In the genomic region with DNA sequence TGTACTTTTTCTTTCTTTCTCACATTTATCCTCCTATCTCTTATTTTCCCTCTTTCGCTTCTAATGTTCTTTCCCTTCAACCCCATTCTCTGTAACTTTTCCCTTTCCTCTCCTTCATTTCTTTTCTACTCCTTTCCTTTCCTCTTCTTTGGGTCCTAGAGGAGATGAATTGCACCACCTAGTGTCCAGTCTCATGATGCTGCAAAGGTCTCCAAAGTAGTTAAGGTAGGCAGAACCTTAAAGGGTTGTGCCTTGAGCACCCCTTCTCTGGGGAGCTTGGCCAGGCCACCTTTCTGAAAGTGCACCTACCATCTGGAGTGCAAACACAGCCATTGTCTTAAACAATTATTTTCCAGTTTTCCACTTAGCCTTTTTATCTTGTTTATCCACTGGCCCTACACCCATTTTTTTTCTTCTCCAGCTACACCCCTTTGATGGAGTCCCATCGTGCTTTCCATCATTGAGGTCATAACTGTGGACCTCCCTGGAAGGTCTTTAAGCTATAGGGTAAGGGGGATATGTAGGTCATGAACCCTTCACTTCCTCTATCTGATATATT, we compare ENCODE assay signal across 8 cellular contexts.
DNase-seq lines count a peak whose midpoint lies in the region; ATAC-seq, FAIRE-seq and TF ChIP-seq lines count a peak whose summit lies in the region.

No MANE protein-coding gene starts in this region.

- H3K4me3 ChIP-seq in bronchial epithelial cell (ENCODE audit: low read depth, low read length) (no peak overlapping the region), liver (ENCODE audit: low read depth in 1 of 3, low read length in 3 of 3) (no peak overlapping the region)

- peak; percentile 89 to 92 for TF ChIP-seq RAD21 in liver (IDR thresholded peaks at IDR 0.05)

- H3K4me3 Mint-ChIP-seq in activated T-helper 1 cell treated with anti-CD3 and anti-CD28 coated beads, Interleukin-12 subunit alpha, Interleukin-12 subunit beta, Interleukin-2, Interleukin-4 antibody, amounts not matched to agents 30 ng/mL and 10 ng/mL and 1 ng/mL, durations not matched to agents 14 hours and 24 hours and 36 hours: no peak overlapping the region

- WGBS in liver: 66% methylated on average over 2 of the region's 2 CpGs

- no peaks in the 10 kb centered on the region for H3K36me3 Mint-ChIP-seq in activated T-helper 1 cell treated with anti-CD3 and anti-CD28 coated beads, Interleukin-12 subunit alpha, Interleukin-12 subunit beta, Interleukin-2, Interleukin-4 antibody, amounts not matched to agents 30 ng/mL and 10 ng/mL and 1 ng/mL, durations not matched to agents 14 hours and 24 hours and 36 hours (ENCODE audit: low read depth)

- H3K27ac ChIP-seq in liver (ENCODE audit: low read depth in 1 of 2, low read length in 2 of 2): no peak overlapping the region

- ATAC-seq in GM18907 (IDR thresholded peaks at IDR 0.05; ENCODE audit: unreplicated experiment) (peak; percentile 49), GM21423 (IDR thresholded peaks at IDR 0.05; ENCODE audit: unreplicated experiment) (no peak)

- H3K27me3 ChIP-seq in bronchial epithelial cell (ENCODE audit: control insufficient read depth, insufficient read depth, low read length): no peaks in the 10 kb centered on the region
- H3K27me3 ChIP-seq in liver (ENCODE audit: control insufficient read depth in 4 of 4, insufficient read depth in 4 of 4, low read length in 3 of 4): no peaks in the 10 kb centered on the region

- H3K9me3 ChIP-seq in liver (ENCODE audit: control insufficient read depth in 4 of 4, low read length in 3 of 4): no peaks in the 10 kb centered on the region

- DNase-seq in AML-193 (lab: John Stamatoyannopoulos, UW): peak; percentile 27 to 49
- peak; percentile 7 to 54 for DNase-seq in NCI-H526 (lab: John Stamatoyannopoulos, UW)
- DNase-seq in bronchial epithelial cell (ENCODE audit: low read depth): peak; percentile 72
- DNase-seq in activated T-helper 1 cell treated with anti-CD3 and anti-CD28 coated beads, Interleukin-12 subunit alpha, Interleukin-12 subunit beta, Interleukin-2, Interleukin-4 antibody, amounts not matched to agents 30 ng/mL and 10 ng/mL and 1 ng/mL, durations not matched to agents 14 hours and 24 hours and 36 hours (ENCODE audit: low spot score): no peak
- DNase-seq in effector CD8-positive, alpha-beta T cell (lab: John Stamatoyannopoulos, UW): no peak

- H3K4me1 ChIP-seq in liver (ENCODE audit: control insufficient read depth in 4 of 4, insufficient read depth in 4 of 4, low read length in 3 of 4): peaks cover 0 to 10% (median 7%) of the 10 kb centered on the region in 4 donors

- H3K27me3 Mint-ChIP-seq in activated T-helper 1 cell treated with anti-CD3 and anti-CD28 coated beads, Interleukin-12 subunit alpha, Interleukin-12 subunit beta, Interleukin-2, Interleukin-4 antibody, amounts not matched to agents 30 ng/mL and 10 ng/mL and 1 ng/mL, durations not matched to agents 14 hours and 24 hours and 36 hours (ENCODE audit: insufficient read depth): peaks cover 8% of the 10 kb centered on the region

- no peak overlapping the region for H3K27ac Mint-ChIP-seq in activated T-helper 1 cell treated with anti-CD3 and anti-CD28 coated beads, Interleukin-12 subunit alpha, Interleukin-12 subunit beta, Interleukin-2, Interleukin-4 antibody, amounts not matched to agents 30 ng/mL and 10 ng/mL and 1 ng/mL, durations not matched to agents 14 hours and 24 hours and 36 hours

- H3K36me3 ChIP-seq in bronchial epithelial cell (ENCODE audit: control insufficient read depth, insufficient read depth, low read length) (no peaks in the 10 kb centered on the region), liver (ENCODE audit: control insufficient read depth in 4 of 4, insufficient read depth in 3 of 4, low read depth in 1 of 4, low read length in 3 of 4) (no peaks in the 10 kb centered on the region)

- FAIRE-seq in bronchial epithelial cell (lab: Jason Lieb, UNC): no peak

- no peaks in the 10 kb centered on the region for H3K4me1 Mint-ChIP-seq in activated T-helper 1 cell treated with anti-CD3 and anti-CD28 coated beads, Interleukin-12 subunit alpha, Interleukin-12 subunit beta, Interleukin-2, Interleukin-4 antibody, amounts not matched to agents 30 ng/mL and 10 ng/mL and 1 ng/mL, durations not matched to agents 14 hours and 24 hours and 36 hours (ENCODE audit: low read depth)

- no peak overlapping the region for H3K9ac ChIP-seq in liver (ENCODE audit: low read depth in 1 of 2, low read length in 2 of 2)

- H3K9me3 Mint-ChIP-seq in activated T-helper 1 cell treated with anti-CD3 and anti-CD28 coated beads, Interleukin-12 subunit alpha, Interleukin-12 subunit beta, Interleukin-2, Interleukin-4 antibody, amounts not matched to agents 30 ng/mL and 10 ng/mL and 1 ng/mL, durations not matched to agents 14 hours and 24 hours and 36 hours: no peaks in the 10 kb centered on the region

- intact Hi-C loops in activated T-helper 1 cell treated with anti-CD3 and anti-CD28 coated beads, Interleukin-12 subunit alpha, Interleukin-12 subunit beta, Interleukin-2, Interleukin-4 antibody, amounts not matched to agents 30 ng/mL and 10 ng/mL and 1 ng/mL, durations not matched to agents 14 hours and 24 hours and 36 hours (cut with micrococcal nuclease): loop anchor here (1.0 kb wide), 1 partner anchor 249 kb away; no protein-coding TSS in a partner anchor

- TF ChIP-seq CTCF in bronchial epithelial cell (IDR thresholded peaks at IDR 0.05; ENCODE audit: insufficient read depth, low read length, severe bottlenecking): peak; percentile 77
- TF ChIP-seq CTCF in liver (IDR thresholded peaks at IDR 0.05; ENCODE audit: low read depth, low read length, missing input control): peak; percentile 69

TF ChIP-seq in liver, 16 proteins besides CTCF, POLR2A, EP300 and RAD21:
- TF ChIP-seq, protein P1, sequence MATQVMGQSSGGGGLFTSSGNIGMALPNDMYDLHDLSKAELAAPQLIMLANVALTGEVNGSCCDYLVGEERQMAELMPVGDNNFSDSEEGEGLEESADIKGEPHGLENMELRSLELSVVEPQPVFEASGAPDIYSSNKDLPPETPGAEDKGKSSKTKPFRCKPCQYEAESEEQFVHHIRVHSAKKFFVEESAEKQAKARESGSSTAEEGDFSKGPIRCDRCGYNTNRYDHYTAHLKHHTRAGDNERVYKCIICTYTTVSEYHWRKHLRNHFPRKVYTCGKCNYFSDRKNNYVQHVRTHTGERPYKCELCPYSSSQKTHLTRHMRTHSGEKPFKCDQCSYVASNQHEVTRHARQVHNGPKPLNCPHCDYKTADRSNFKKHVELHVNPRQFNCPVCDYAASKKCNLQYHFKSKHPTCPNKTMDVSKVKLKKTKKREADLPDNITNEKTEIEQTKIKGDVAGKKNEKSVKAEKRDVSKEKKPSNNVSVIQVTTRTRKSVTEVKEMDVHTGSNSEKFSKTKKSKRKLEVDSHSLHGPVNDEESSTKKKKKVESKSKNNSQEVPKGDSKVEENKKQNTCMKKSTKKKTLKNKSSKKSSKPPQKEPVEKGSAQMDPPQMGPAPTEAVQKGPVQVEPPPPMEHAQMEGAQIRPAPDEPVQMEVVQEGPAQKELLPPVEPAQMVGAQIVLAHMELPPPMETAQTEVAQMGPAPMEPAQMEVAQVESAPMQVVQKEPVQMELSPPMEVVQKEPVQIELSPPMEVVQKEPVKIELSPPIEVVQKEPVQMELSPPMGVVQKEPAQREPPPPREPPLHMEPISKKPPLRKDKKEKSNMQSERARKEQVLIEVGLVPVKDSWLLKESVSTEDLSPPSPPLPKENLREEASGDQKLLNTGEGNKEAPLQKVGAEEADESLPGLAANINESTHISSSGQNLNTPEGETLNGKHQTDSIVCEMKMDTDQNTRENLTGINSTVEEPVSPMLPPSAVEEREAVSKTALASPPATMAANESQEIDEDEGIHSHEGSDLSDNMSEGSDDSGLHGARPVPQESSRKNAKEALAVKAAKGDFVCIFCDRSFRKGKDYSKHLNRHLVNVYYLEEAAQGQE (IDR thresholded peaks at IDR 0.05): no peak
- TF ChIP-seq, protein P2, sequence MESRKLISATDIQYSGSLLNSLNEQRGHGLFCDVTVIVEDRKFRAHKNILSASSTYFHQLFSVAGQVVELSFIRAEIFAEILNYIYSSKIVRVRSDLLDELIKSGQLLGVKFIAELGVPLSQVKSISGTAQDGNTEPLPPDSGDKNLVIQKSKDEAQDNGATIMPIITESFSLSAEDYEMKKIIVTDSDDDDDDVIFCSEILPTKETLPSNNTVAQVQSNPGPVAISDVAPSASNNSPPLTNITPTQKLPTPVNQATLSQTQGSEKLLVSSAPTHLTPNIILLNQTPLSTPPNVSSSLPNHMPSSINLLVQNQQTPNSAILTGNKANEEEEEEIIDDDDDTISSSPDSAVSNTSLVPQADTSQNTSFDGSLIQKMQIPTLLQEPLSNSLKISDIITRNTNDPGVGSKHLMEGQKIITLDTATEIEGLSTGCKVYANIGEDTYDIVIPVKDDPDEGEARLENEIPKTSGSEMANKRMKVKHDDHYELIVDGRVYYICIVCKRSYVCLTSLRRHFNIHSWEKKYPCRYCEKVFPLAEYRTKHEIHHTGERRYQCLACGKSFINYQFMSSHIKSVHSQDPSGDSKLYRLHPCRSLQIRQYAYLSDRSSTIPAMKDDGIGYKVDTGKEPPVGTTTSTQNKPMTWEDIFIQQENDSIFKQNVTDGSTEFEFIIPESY (IDR thresholded peaks at IDR 0.05): no peak
- TF ChIP-seq JUND (IDR thresholded peaks at IDR 0.05) (no peak), SP1 (IDR thresholded peaks at IDR 0.05) (no peak), YY1 (IDR thresholded peaks at IDR 0.05) (peak; percentile 29), GABPA (IDR thresholded peaks at IDR 0.05 in 1 of 2, conservative IDR thresholded peaks at IDR 0.05 in 1 of 2) (no peak)

Comparison
In these comparisons a context has a peak if more than half of its experiments do, and no peak if none do; other contexts are left out.
1. DNase-seq: peak in AML-193 (2 of 2), NCI-H526 (2 of 2) and bronchial epithelial cell (single experiment); none in activated T-helper 1 cell treated with anti-CD3 and anti-CD28 coated beads, Interleukin-12 subunit alpha, Interleukin-12 subunit beta, Interleukin-2, Interleukin-4 antibody, amounts not matched to agents 30 ng/mL and 10 ng/mL and 1 ng/mL, durations not matched to agents 14 hours and 24 hours and 36 hours (single experiment) and effector CD8-positive, alpha-beta T cell (single experiment).